ENCODE assay signal across 10 cellular contexts in the genomic region with DNA sequence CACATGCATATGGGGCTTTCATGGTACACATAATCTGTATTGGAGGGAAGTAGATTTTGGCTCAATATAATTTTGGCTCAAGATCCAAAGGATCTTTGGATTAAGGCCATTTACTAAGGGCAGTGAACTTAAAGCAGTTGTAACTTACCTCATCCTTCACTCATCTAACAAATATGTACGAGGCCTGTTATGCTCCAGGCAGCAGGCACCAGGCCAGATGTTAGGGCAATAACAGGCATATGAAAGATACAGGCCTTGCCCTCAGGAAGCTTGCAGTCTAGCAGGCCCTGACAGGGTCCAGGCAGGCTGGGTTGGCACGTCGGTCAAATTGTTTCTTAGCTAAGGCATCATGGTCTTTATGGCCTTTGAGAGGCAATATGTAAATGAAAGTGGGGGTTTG. TPM values are rescaled to one million over a fixed set of nuclear protein-coding genes. Genes with fewer than 3 reads are reported as not detected.
DNase-seq lines count a peak whose midpoint lies in the region; ATAC-seq and TF ChIP-seq lines count a peak whose summit lies in the region.
"Had no signal": no experiment of that assay in that cellular context is flagged by ENCODE, and none has a peak within 500 bp of the region (broad histone marks: within the 10 kb centered on the region; RNA-seq: fewer than 3 reads in every experiment).

No MANE protein-coding gene starts in this region.

- in situ Hi-C loops in brain microvascular endothelial cell (cut with HindIII; ENCODE audit: low pct_ligation_motif_present, low sequenced_read_pairs), result no loop called here

- H3K36me3 ChIP-seq in brain microvascular endothelial cell (replicated peaks), result no peaks in the 10 kb centered on the region
- no peaks in the 10 kb centered on the region for H3K36me3 ChIP-seq in WERI-Rb-1

- DNase-seq in LHCN-M2 (ENCODE audit: low read depth), result peak; percentile 51
- DNase-seq in brain microvascular endothelial cell, result peak; percentile 82
- DNase-seq in iris pigment epithelial cell (ENCODE audit: low read depth), result peak; percentile 94
- DNase-seq in type B pancreatic cell (ENCODE audit: extremely low spot score, unreplicated experiment), result no peak
- no peak for DNase-seq in NCI-H774 (lab: John Stamatoyannopoulos, UW)
- DNase-seq in WERI-Rb-1, result no peak
- DNase-seq: NCI-H2081 treated with DMSO at 0.1 percent for 48 hours; stimulated activated naive CD4-positive, alpha-beta T cell had no signal

- no peaks in the 10 kb centered on the region for H3K9me3 Mint-ChIP-seq in type B pancreatic cell

- no peaks in the 10 kb centered on the region for H3K27me3 Mint-ChIP-seq in type B pancreatic cell
- H3K27me3 Mint-ChIP-seq: activated naive CD8-positive, alpha-beta T cell had no signal

- peak overlapping the region; percentile 83 for H3K27ac ChIP-seq in brain microvascular endothelial cell
- H3K27ac ChIP-seq in WERI-Rb-1, result no peak overlapping the region

- no peak overlapping the region for H3K4me3 ChIP-seq in brain microvascular endothelial cell (ENCODE audit: low read depth, low read length)
- no peak overlapping the region for H3K4me3 ChIP-seq in WERI-Rb-1 (ENCODE audit: low read depth, low read length)

- no peaks in the 10 kb centered on the region for H3K36me3 Mint-ChIP-seq in type B pancreatic cell
- H3K36me3 Mint-ChIP-seq: activated naive CD8-positive, alpha-beta T cell had no signal

- ATAC-seq in HG03439 (IDR thresholded peaks at IDR 0.05; ENCODE audit: unreplicated experiment), result no peak

- H3K27ac Mint-ChIP-seq in type B pancreatic cell, result peak overlapping the region; percentile 93
- H3K27ac Mint-ChIP-seq: activated naive CD8-positive, alpha-beta T cell had no signal

- peaks cover 33% of the 10 kb centered on the region for H3K4me1 Mint-ChIP-seq in type B pancreatic cell (ENCODE audit: unreplicated experiment)

- no peaks in the 10 kb centered on the region for H3K27me3 ChIP-seq in brain microvascular endothelial cell (replicated peaks)
- no peaks in the 10 kb centered on the region for H3K27me3 ChIP-seq in WERI-Rb-1 (ENCODE audit: insufficient read depth, low read depth, severe bottlenecking)

- TF ChIP-seq CTCF in brain microvascular endothelial cell (IDR thresholded peaks at IDR 0.05; ENCODE audit: low read depth, low read length, missing control alignments), result no peak
- TF ChIP-seq CTCF in type B pancreatic cell (conservative IDR thresholded peaks at IDR 0.05), result no peak
- no peak for TF ChIP-seq CTCF in WERI-Rb-1 (IDR thresholded peaks at IDR 0.05; ENCODE audit: low read depth, low read length)

- peak overlapping the region; percentile 19 for H3K4me3 Mint-ChIP-seq in type B pancreatic cell
- H3K4me3 Mint-ChIP-seq: activated naive CD8-positive, alpha-beta T cell had no signal

- peaks cover 4% of the 10 kb centered on the region for H3K9me3 ChIP-seq in WERI-Rb-1 (ENCODE audit: severe bottlenecking)

RNA-seq across cellular contexts. Expression of a gene that starts 44.6 kb away (rescaled TPM):
- 23.1 and 23.3 TPM in 2 replicates for total RNA-seq in LHCN-M2 (2014; rRNA removed)
- 63.2 TPM for polyA plus RNA-seq in LHCN-M2 (2012)
- total RNA-seq in type B pancreatic cell (ENCODE audit: low replicate concordance), result 3.8 and 9.8 TPM in 2 replicates

Comparison
In these comparisons a context has a peak if more than half of its experiments do, and no peak if none do; other contexts are left out.
1. DNase-seq: peak in LHCN-M2 (single experiment), brain microvascular endothelial cell (single experiment) and iris pigment epithelial cell (single experiment); none in type B pancreatic cell (single experiment), NCI-H774 (single experiment) and WERI-Rb-1 (single experiment).